In genomic region chr4:95156452-95156765, GRCh38 we compare ENCODE assay signal across 14 cellular contexts.
DNase-seq lines count a peak whose midpoint lies in the region; ATAC-seq and TF ChIP-seq lines count a peak whose summit lies in the region.
"Had no signal": no experiment of that assay in that cellular context is flagged by ENCODE, and none has a peak within 500 bp of the region (broad histone marks: within the 10 kb centered on the region; RNA-seq: fewer than 3 reads in every experiment).

No MANE protein-coding gene starts in this region.

- no peaks in the 10 kb centered on the region for H3K27me3 Mint-ChIP-seq in activated CD4-positive, alpha-beta T cell treated with anti-CD3 and anti-CD28 coated beads, Interleukin-2, amount 10 ng/mL, durations not matched to agents 7 days and 5 days
- no peaks in the 10 kb centered on the region for H3K27me3 Mint-ChIP-seq in activated CD4-positive, alpha-beta T cell treated with anti-CD3 and anti-CD28 coated beads for 36 hours
- peaks cover 13% of the 10 kb centered on the region for H3K27me3 Mint-ChIP-seq in HFFc6 (ENCODE audit: insufficient read depth)
- H3K27me3 Mint-ChIP-seq in neural crest cell (ENCODE audit: low read depth), result no peaks in the 10 kb centered on the region
- H3K27me3 Mint-ChIP-seq: activated T-cell treated with anti-CD3 and anti-CD28 coated beads, Interleukin-2, amount 50 U/mL, for 24 hours had no signal

- peaks cover 32% of the 10 kb centered on the region for H3K4me1 Mint-ChIP-seq in activated CD4-positive, alpha-beta T cell treated with anti-CD3 and anti-CD28 coated beads, Interleukin-2, amount 10 ng/mL, durations not matched to agents 7 days and 5 days
- H3K4me1 Mint-ChIP-seq in activated CD4-positive, alpha-beta T cell treated with anti-CD3 and anti-CD28 coated beads for 36 hours, result peaks cover 12% of the 10 kb centered on the region
- H3K4me1 Mint-ChIP-seq in HFFc6 (ENCODE audit: low read depth), result peaks cover 5% of the 10 kb centered on the region
- H3K4me1 Mint-ChIP-seq in neural crest cell, result peaks cover 31% of the 10 kb centered on the region
- peaks cover 19% of the 10 kb centered on the region for H3K4me1 Mint-ChIP-seq in stimulated activated effector memory CD8-positive, alpha-beta T cell treated with anti-CD3 and anti-CD28 coated beads, Interleukin-12 subunit alpha, Interleukin-12 subunit beta, amount 100 ng/mL, for 72 hours

- TF ChIP-seq CTCF in HFFc6 (IDR thresholded peaks at IDR 0.05) (peak; percentile 26; the same call in 1 of the 2 replicates), neural crest cell (conservative IDR thresholded peaks at IDR 0.05) (peak; percentile 1)

- no peak overlapping the region for H3K4me3 Mint-ChIP-seq in activated CD4-positive, alpha-beta T cell treated with anti-CD3 and anti-CD28 coated beads, Interleukin-2, amount 10 ng/mL, durations not matched to agents 7 days and 5 days
- H3K4me3 Mint-ChIP-seq in activated CD4-positive, alpha-beta T cell treated with anti-CD3 and anti-CD28 coated beads for 36 hours, result no peak overlapping the region
- H3K4me3 Mint-ChIP-seq in HFFc6, result no peak overlapping the region
- no peak overlapping the region for H3K4me3 Mint-ChIP-seq in neural crest cell
- H3K4me3 Mint-ChIP-seq in stimulated activated effector memory CD8-positive, alpha-beta T cell treated with anti-CD3 and anti-CD28 coated beads, Interleukin-12 subunit alpha, Interleukin-12 subunit beta, amount 100 ng/mL, for 72 hours, result no peak overlapping the region
- H3K4me3 Mint-ChIP-seq: activated T-cell treated with anti-CD3 and anti-CD28 coated beads, Interleukin-2, amount 50 U/mL, for 24 hours had no signal

- H3K36me3 Mint-ChIP-seq in activated CD4-positive, alpha-beta T cell treated with anti-CD3 and anti-CD28 coated beads, Interleukin-2, amount 10 ng/mL, durations not matched to agents 7 days and 5 days (ENCODE audit: low read depth), result peaks cover 3% of the 10 kb centered on the region
- H3K36me3 Mint-ChIP-seq in activated CD4-positive, alpha-beta T cell treated with anti-CD3 and anti-CD28 coated beads for 36 hours (ENCODE audit: low read depth), result no peaks in the 10 kb centered on the region
- H3K36me3 Mint-ChIP-seq in HFFc6 (ENCODE audit: low read depth), result no peaks in the 10 kb centered on the region
- no peaks in the 10 kb centered on the region for H3K36me3 Mint-ChIP-seq in neural crest cell (ENCODE audit: low read depth)
- peaks cover 5% of the 10 kb centered on the region for H3K36me3 Mint-ChIP-seq in stimulated activated effector memory CD8-positive, alpha-beta T cell treated with anti-CD3 and anti-CD28 coated beads, Interleukin-12 subunit alpha, Interleukin-12 subunit beta, amount 100 ng/mL, for 72 hours

- POLR2A ChIA-PET in activated CD4-positive, alpha-beta T cell treated with anti-CD3 and anti-CD28 coated beads, Interleukin-2, amount 10 ng/mL, durations not matched to agents 7 days and 5 days (lab: Charles Lee), result no interaction called here
- POLR2A ChIA-PET in activated CD4-positive, alpha-beta T cell treated with anti-CD3 and anti-CD28 coated beads for 36 hours (lab: Charles Lee), result interaction anchor here (0.6 kb wide), 1 partner anchor 175 kb away, joined by 3 read pairs; no protein-coding TSS in a partner anchor

- TF ChIP-seq POLR2A in erythroblast (IDR thresholded peaks at IDR 0.05; ENCODE audit: low read length), result no peak

- H3K27ac Mint-ChIP-seq in activated CD4-positive, alpha-beta T cell treated with anti-CD3 and anti-CD28 coated beads, Interleukin-2, amount 10 ng/mL, durations not matched to agents 7 days and 5 days, result peak overlapping the region; percentile 84
- no peak overlapping the region for H3K27ac Mint-ChIP-seq in activated CD4-positive, alpha-beta T cell treated with anti-CD3 and anti-CD28 coated beads for 36 hours
- H3K27ac Mint-ChIP-seq in HFFc6 (no peak overlapping the region), neural crest cell (ENCODE audit: unreplicated experiment) (no peak overlapping the region)
- H3K27ac Mint-ChIP-seq in stimulated activated effector memory CD8-positive, alpha-beta T cell treated with anti-CD3 and anti-CD28 coated beads, Interleukin-12 subunit alpha, Interleukin-12 subunit beta, amount 100 ng/mL, for 72 hours, result no peak overlapping the region
- H3K27ac Mint-ChIP-seq: activated T-cell treated with anti-CD3 and anti-CD28 coated beads, Interleukin-2, amount 50 U/mL, for 24 hours had no signal

- CTCF ChIA-PET in activated CD4-positive, alpha-beta T cell treated with anti-CD3 and anti-CD28 coated beads, Interleukin-2, amount 10 ng/mL, durations not matched to agents 7 days and 5 days (lab: Charles Lee), result interaction anchor here (0.7 to 1.0 kb wide), 3 partner anchors 10 to 454 kb away, joined by 3 to 4 read pairs (median 3); no protein-coding TSS in a partner anchor
- CTCF ChIA-PET in activated CD4-positive, alpha-beta T cell treated with anti-CD3 and anti-CD28 coated beads for 36 hours (lab: Charles Lee), result interaction anchor here (0.6 to 1.0 kb wide), 9 partner anchors 14 to 954 kb away, joined by 3 to 5 read pairs (median 3); no protein-coding TSS in a partner anchor

- DNase-seq in activated CD4-positive, alpha-beta T cell treated with anti-CD3 and anti-CD28 coated beads, Interleukin-2, amount 10 ng/mL, durations not matched to agents 7 days and 5 days, result no peak
- DNase-seq in activated CD4-positive, alpha-beta T cell treated with anti-CD3 and anti-CD28 coated beads for 36 hours, result no peak
- DNase-seq in HFFc6, result no peak
- DNase-seq in caudate nucleus (lab: John Stamatoyannopoulos, UW), result no peak
- no peak for DNase-seq in neural crest cell (ENCODE audit: low read depth, low spot score)
- DNase-seq in erythroblast (lab: John Stamatoyannopoulos, UW), result no peak
- no peak for DNase-seq in NCI-H1694 treated with DMSO at 0.1 percent for 48 hours (lab: John Stamatoyannopoulos, UW)
- no peak for DNase-seq in stimulated activated effector memory CD8-positive, alpha-beta T cell treated with anti-CD3 and anti-CD28 coated beads, Interleukin-12 subunit alpha, Interleukin-12 subunit beta, amount 100 ng/mL, for 72 hours (ENCODE audit: low spot score in 2 of 2)
- DNase-seq: activated T-cell treated with anti-CD3 and anti-CD28 coated beads, Interleukin-2, amount 50 U/mL, for 24 hours; left lung; SIG-M5; stimulated activated CD4-positive, alpha-beta T cell treated with anti-CD3 and anti-CD28 coated beads, Interleukin-12 subunit alpha, Interleukin-12 subunit beta, amount 100 ng/mL, for 4 hours; stimulated activated naive CD4-positive, alpha-beta T cell treated with Interleukin-2 at 50 U/mL for 16 hours; uterus had no signal

- intact Hi-C loops in activated CD4-positive, alpha-beta T cell treated with anti-CD3 and anti-CD28 coated beads for 36 hours (cut with DNase I, micrococcal nuclease), result loop anchor here in 1 of 2 experiments (5.0 kb wide), 1 partner anchor 1196 kb away; no protein-coding TSS in a partner anchor

- ATAC-seq in activated CD4-positive, alpha-beta T cell treated with anti-CD3 and anti-CD28 coated beads for 36 hours, result no peak
- no peak for ATAC-seq in stimulated activated effector memory CD8-positive, alpha-beta T cell treated with anti-CD3 and anti-CD28 coated beads, Interleukin-12 subunit alpha, Interleukin-12 subunit beta, amount 100 ng/mL, for 72 hours

- H3K9me3 Mint-ChIP-seq in activated CD4-positive, alpha-beta T cell treated with anti-CD3 and anti-CD28 coated beads, Interleukin-2, amount 10 ng/mL, durations not matched to agents 7 days and 5 days, result no peaks in the 10 kb centered on the region
- no peaks in the 10 kb centered on the region for H3K9me3 Mint-ChIP-seq in activated CD4-positive, alpha-beta T cell treated with anti-CD3 and anti-CD28 coated beads for 36 hours (ENCODE audit: low read depth)
- no peaks in the 10 kb centered on the region for H3K9me3 Mint-ChIP-seq in HFFc6
- H3K9me3 Mint-ChIP-seq in neural crest cell, result no peaks in the 10 kb centered on the region
- H3K9me3 Mint-ChIP-seq in stimulated activated effector memory CD8-positive, alpha-beta T cell treated with anti-CD3 and anti-CD28 coated beads, Interleukin-12 subunit alpha, Interleukin-12 subunit beta, amount 100 ng/mL, for 72 hours, result no peaks in the 10 kb centered on the region
- H3K9me3 Mint-ChIP-seq: activated T-cell treated with anti-CD3 and anti-CD28 coated beads, Interleukin-2, amount 50 U/mL, for 24 hours had no signal

- peak overlapping the region; percentile 46 for H3K27ac ChIP-seq in caudate nucleus (ENCODE audit: low read depth, low read length)
- H3K27ac ChIP-seq: left lung, uterus had no signal
